8 cellular contexts compared by ENCODE assay signal in genomic region chrX:150362599-150363481, GRCh38. TPM values are rescaled to one million over a fixed set of nuclear protein-coding genes. Genes with fewer than 3 reads are reported as not detected.
DNase-seq lines count a peak whose midpoint lies in the region; ATAC-seq and TF ChIP-seq lines count a peak whose summit lies in the region.

Gene MAMLD1, plus strand, starts transcription at chrX:150363317. Its CDS starts 82,200 bp downstream, at chrX:150445517.

- H2BK5ac ChIP-seq in trophoblast cell (ENCODE audit: low read depth, low read length, poor library complexity), result no peak within 1 kb of the TSS

- H3K23ac ChIP-seq in trophoblast cell (ENCODE audit: low read length), result no peak within 1 kb of the TSS

- H4K12ac ChIP-seq in trophoblast cell (ENCODE audit: low read depth, low read length), result no peak within 1 kb of the TSS

- CTCF ChIA-PET in T-cell (lab: Charles Lee), result no interaction called here

- peak within 1 kb of the TSS; percentile 76 to 82 (median 81) for H3K4me3 Mint-ChIP-seq in T-cell

- H3K4me1 Mint-ChIP-seq in T-cell, result peaks cover 20 to 37% (median 30%) of the 10 kb centered on the region in 3 donors

- H3K27me3 Mint-ChIP-seq in T-cell, result peaks cover 17 to 24% of the 10 kb centered on the region in 2 donors

- H3K9me3 Mint-ChIP-seq in T-cell, result no peaks in the 10 kb centered on the region

- no peaks in the 10 kb centered on the region for H3K36me3 ChIP-seq in ascending aorta
- no peaks in the 10 kb centered on the region for H3K36me3 ChIP-seq in trophoblast cell (ENCODE audit: control insufficient read depth in 1 of 2, insufficient read depth in 2 of 2, low read length in 2 of 2)

- H3K18ac ChIP-seq in trophoblast cell (ENCODE audit: low read length), result no peak within 1 kb of the TSS

- no peaks in the 10 kb centered on the region for H3K36me3 Mint-ChIP-seq in T-cell

- H3K79me1 ChIP-seq in trophoblast cell (ENCODE audit: low read length), result no peaks in the 10 kb centered on the region

- no peak within 1 kb of the TSS for H4K8ac ChIP-seq in trophoblast cell (ENCODE audit: low read depth, low read length)

- POLR2A ChIA-PET in T-cell (lab: Charles Lee), result no interaction called here

- no CpG with 5 or more reads among the region's 88 CpGs for WGBS in trophoblast cell (ENCODE audit: extremely low coverage, insufficient coverage, insufficient read length)

- H3K4ac ChIP-seq in trophoblast cell (ENCODE audit: low read depth, low read length), result no peak within 1 kb of the TSS

- no peak within 1 kb of the TSS for H2AK5ac ChIP-seq in trophoblast cell (ENCODE audit: low read length)

- DNase-seq in SIG-M5 treated with dmso at 0.1 percent for 504 hours (lab: John Stamatoyannopoulos, UW; ENCODE audit: unreplicated experiment), result peak; percentile 49
- no peak for DNase-seq in SIG-M5 (lab: John Stamatoyannopoulos, UW)
- peak in 27 of 34 experiments; percentile 22 to 63 (median 41) for DNase-seq in T-cell
- peak; percentile 43 to 87 for DNase-seq in ascending aorta (ENCODE audit: low spot score in 2 of 2)
- DNase-seq in left ventricle myocardium superior, result peak; percentile 77
- DNase-seq in trophoblast cell, result peak in 1 of 2 donors; percentile 32

- no peak within 1 kb of the TSS for H4K91ac ChIP-seq in trophoblast cell (ENCODE audit: low read depth, low read length)

- intact Hi-C loops in ascending aorta (cut with DNase I), result loop anchor here (5.0 to 10.0 kb wide), 7 partner anchors 144 to 858 kb away; partner anchors contain the start of genes IDS and MTMR1
- intact Hi-C loops in left ventricle myocardium superior (cut with micrococcal nuclease), result no loop called here

- H3K27ac ChIP-seq in ascending aorta (peak within 1 kb of the TSS; percentile 82 to 89), trophoblast cell (ENCODE audit: low read depth, low read length) (no peak within 1 kb of the TSS)

- H2BK12ac ChIP-seq in trophoblast cell (ENCODE audit: low read length), result no peak within 1 kb of the TSS

- H2BK120ac ChIP-seq in trophoblast cell (ENCODE audit: insufficient read depth, low read length, poor library complexity), result no peak within 1 kb of the TSS

- H3K4me3 ChIP-seq in ascending aorta (peak within 1 kb of the TSS; percentile 63 to 68), trophoblast cell (ENCODE audit: low read depth, low read length) (peak within 1 kb of the TSS; percentile 20)

- H3K9ac ChIP-seq in trophoblast cell (ENCODE audit: low read length), result no peak within 1 kb of the TSS

- no peak within 1 kb of the TSS for H3K14ac ChIP-seq in trophoblast cell (ENCODE audit: low read length)

- H3K4me2 ChIP-seq in trophoblast cell (ENCODE audit: low read length), result peak within 1 kb of the TSS; percentile 75

- no peaks in the 10 kb centered on the region for H3K4me1 ChIP-seq in ascending aorta
- H3K4me1 ChIP-seq in trophoblast cell (ENCODE audit: control insufficient read depth in 1 of 2, insufficient read depth in 2 of 2, low read length in 2 of 2), result peaks cover 4 to 13% of the 10 kb centered on the region in 2 experiments

- no peak within 1 kb of the TSS for H3K27ac Mint-ChIP-seq in T-cell

- H3K9me3 ChIP-seq in ascending aorta (no peaks in the 10 kb centered on the region), trophoblast cell (ENCODE audit: insufficient read depth, low read depth, low read length) (no peaks in the 10 kb centered on the region)

- TF ChIP-seq CTCF in ascending aorta (IDR thresholded peaks at IDR 0.05), result peak in 1 of 3 experiments; percentile 13

- ATAC-seq in T-cell (replicated peaks in 1 of 4) (peak; percentile 70 to 83 (median 74)), left ventricle myocardium superior (peak; percentile 75), GM21360 (IDR thresholded peaks at IDR 0.05; ENCODE audit: unreplicated experiment) (no peak), HG02973 (IDR thresholded peaks at IDR 0.05; ENCODE audit: unreplicated experiment) (no peak)

- H3K79me2 ChIP-seq in trophoblast cell (ENCODE audit: control insufficient read depth, insufficient read depth, low read length, poor library complexity), result no peaks in the 10 kb centered on the region

- H3K27me3 ChIP-seq in ascending aorta (no peaks in the 10 kb centered on the region), trophoblast cell (ENCODE audit: insufficient read depth, low read length) (peaks cover 57% of the 10 kb centered on the region)

- H2AFZ ChIP-seq in trophoblast cell (ENCODE audit: insufficient read depth, low read length, poor library complexity), result no peak within 1 kb of the TSS

RNA-seq across cellular contexts. Expression of gene MAMLD1, which starts in this region (rescaled TPM):
- total RNA-seq in T-cell, result 1 to 10 TPM in 4 of 5 donors, under 1 TPM in 1; 0.92 to 2.1 (median 1.6) TPM
- 15.4 TPM for total RNA-seq in ascending aorta
- 2.3 TPM for total RNA-seq in left ventricle myocardium superior
- polyA plus RNA-seq in trophoblast cell (2013), result 0.03 and 0.04 TPM in 2 replicates

Comparison
In these comparisons a context has a peak if more than half of its experiments do, and no peak if none do; other contexts are left out.
1. ATAC-seq: peak in T-cell (4 of 4) and left ventricle myocardium superior (single experiment); none in GM21360 (single experiment) and HG02973 (single experiment).